Comparison of ENCODE assay signal across 9 cellular contexts in the genomic region with DNA sequence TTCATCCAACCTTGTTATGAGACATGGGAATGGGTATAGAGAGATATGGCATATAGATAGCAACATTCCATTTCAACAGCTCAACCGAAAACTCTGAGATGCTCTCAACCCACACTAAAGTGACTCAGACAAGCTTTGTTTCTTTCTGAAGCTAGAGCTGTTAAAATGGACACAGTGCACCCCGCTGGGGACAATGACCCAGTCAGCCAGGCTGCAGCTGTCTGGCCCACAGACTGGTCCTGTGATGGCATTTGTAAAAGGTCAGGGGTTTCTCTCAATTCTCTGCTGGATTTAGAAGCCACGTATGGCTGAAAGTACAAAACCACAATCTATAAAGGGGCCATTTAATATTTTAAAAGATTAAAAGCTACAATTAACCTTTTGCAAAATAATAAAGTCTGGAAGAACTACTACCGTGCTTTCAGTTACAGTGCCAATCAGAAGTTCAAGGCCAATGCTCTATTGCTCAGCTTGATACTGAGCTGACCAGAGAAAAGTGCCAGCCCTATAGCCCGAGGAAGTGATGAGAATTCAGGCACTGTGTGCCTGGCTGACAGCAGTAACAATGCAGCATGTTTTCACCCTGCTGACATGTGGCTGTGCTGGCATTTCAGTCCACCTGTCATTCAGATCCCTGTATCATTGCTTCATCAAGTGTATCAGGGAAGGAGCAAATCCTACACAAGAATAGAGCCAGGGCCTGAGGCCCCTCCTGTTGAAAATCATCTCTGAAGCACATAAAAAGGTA.
DNase-seq lines count a peak whose midpoint lies in the region; ATAC-seq and TF ChIP-seq lines count a peak whose summit lies in the region.
"Had no signal": no experiment of that assay in that cellular context is flagged by ENCODE, and none has a peak within 500 bp of the region (broad histone marks: within the 10 kb centered on the region; RNA-seq: fewer than 3 reads in every experiment).

No MANE protein-coding gene starts in this region.

- H3K4me3 ChIP-seq in GM23338 = no peak overlapping the region

- H3K27me3 ChIP-seq in GM23338 (ENCODE audit: insufficient read depth) = no peaks in the 10 kb centered on the region

- DNase-seq in GM23338 (ENCODE audit: low spot score) (no peak), globus pallidus (ENCODE audit: low spot score) (peak; percentile 93), osteocyte (ENCODE audit: extremely low spot score, unreplicated experiment) (no peak), NCI-H69 (lab: John Stamatoyannopoulos, UW) (no peak), DMS79 treated with DMSO at 0.1 percent for 48 hours (lab: John Stamatoyannopoulos, UW) (no peak), NCI-H748 (lab: John Stamatoyannopoulos, UW; ENCODE audit: unreplicated experiment) (no peak), ureter (ENCODE audit: low spot score) (no peak)
- DNase-seq in activated T-helper 2 cell treated with anti-CD3 and anti-CD28 coated beads, Interferon-gamma antibody, Interleukin-2, Interleukin-4, amounts not matched to agents 10 μg/mL and 5 μg/mL and 100 μg/mL, durations not matched to agents 14 hours and 24 hours and 36 hours (ENCODE audit: low spot score) = no peak

- H3F3A ChIP-seq in GM23338 (replicated peaks; ENCODE audit: low read depth) = no peaks in the 10 kb centered on the region

- H3K27me3 Mint-ChIP-seq in GM23338 (ENCODE audit: insufficient read depth, low read depth, poor library complexity) (peaks cover 2% of the 10 kb centered on the region), osteocyte (ENCODE audit: unreplicated experiment) (no peaks in the 10 kb centered on the region)
- H3K27me3 Mint-ChIP-seq in activated T-helper 2 cell treated with anti-CD3 and anti-CD28 coated beads, Interferon-gamma antibody, Interleukin-2, Interleukin-4, amounts not matched to agents 10 μg/mL and 5 μg/mL and 100 μg/mL, durations not matched to agents 14 hours and 24 hours and 36 hours (ENCODE audit: low read depth) = no peaks in the 10 kb centered on the region
- H3K27me3 Mint-ChIP-seq: activated naive CD8-positive, alpha-beta T cell had no signal

- no peak overlapping the region for H3K27ac ChIP-seq in GM23338 (ENCODE audit: low read depth)

- peaks cover 31% of the 10 kb centered on the region for H3K4me1 Mint-ChIP-seq in GM23338
- H3K4me1 Mint-ChIP-seq in activated T-helper 2 cell treated with anti-CD3 and anti-CD28 coated beads, Interferon-gamma antibody, Interleukin-2, Interleukin-4, amounts not matched to agents 10 μg/mL and 5 μg/mL and 100 μg/mL, durations not matched to agents 14 hours and 24 hours and 36 hours (ENCODE audit: low read depth) = peaks cover 45% of the 10 kb centered on the region
- peaks cover 69% of the 10 kb centered on the region for H3K4me1 Mint-ChIP-seq in osteocyte (ENCODE audit: unreplicated experiment)

- H3K9me3 Mint-ChIP-seq in GM23338 (no peaks in the 10 kb centered on the region), osteocyte (ENCODE audit: unreplicated experiment) (no peaks in the 10 kb centered on the region)
- H3K9me3 Mint-ChIP-seq in activated T-helper 2 cell treated with anti-CD3 and anti-CD28 coated beads, Interferon-gamma antibody, Interleukin-2, Interleukin-4, amounts not matched to agents 10 μg/mL and 5 μg/mL and 100 μg/mL, durations not matched to agents 14 hours and 24 hours and 36 hours = no peaks in the 10 kb centered on the region

- no peak overlapping the region for H3K27ac Mint-ChIP-seq in GM23338
- H3K27ac Mint-ChIP-seq in activated T-helper 2 cell treated with anti-CD3 and anti-CD28 coated beads, Interferon-gamma antibody, Interleukin-2, Interleukin-4, amounts not matched to agents 10 μg/mL and 5 μg/mL and 100 μg/mL, durations not matched to agents 14 hours and 24 hours and 36 hours = peak overlapping the region; percentile 60
- H3K27ac Mint-ChIP-seq in osteocyte (ENCODE audit: unreplicated experiment) = peak overlapping the region; percentile 91
- H3K27ac Mint-ChIP-seq: activated naive CD8-positive, alpha-beta T cell had no signal

- peak; percentile 23 for ATAC-seq in GM23338

- TF ChIP-seq CTCF in GM23338 (conservative IDR thresholded peaks at IDR 0.05; ENCODE audit: low read depth in 2 of 2) (no peak), osteocyte (IDR thresholded peaks at IDR 0.05) (no peak)

- no peaks in the 10 kb centered on the region for H3K36me3 Mint-ChIP-seq in GM23338 (ENCODE audit: low read depth)
- peaks cover 9% of the 10 kb centered on the region for H3K36me3 Mint-ChIP-seq in activated T-helper 2 cell treated with anti-CD3 and anti-CD28 coated beads, Interferon-gamma antibody, Interleukin-2, Interleukin-4, amounts not matched to agents 10 μg/mL and 5 μg/mL and 100 μg/mL, durations not matched to agents 14 hours and 24 hours and 36 hours (ENCODE audit: low read depth)
- H3K36me3 Mint-ChIP-seq in osteocyte (ENCODE audit: unreplicated experiment) = peaks cover 12% of the 10 kb centered on the region

- H2AFZ ChIP-seq in GM23338 = no peak overlapping the region

- H3K4me2 ChIP-seq in GM23338 = no peak overlapping the region

- no peaks in the 10 kb centered on the region for H3K9me2 ChIP-seq in GM23338 (ENCODE audit: insufficient read depth)

- no peak overlapping the region for H3K4me3 Mint-ChIP-seq in GM23338
- no peak overlapping the region for H3K4me3 Mint-ChIP-seq in activated T-helper 2 cell treated with anti-CD3 and anti-CD28 coated beads, Interferon-gamma antibody, Interleukin-2, Interleukin-4, amounts not matched to agents 10 μg/mL and 5 μg/mL and 100 μg/mL, durations not matched to agents 14 hours and 24 hours and 36 hours (ENCODE audit: low read depth)
- H3K4me3 Mint-ChIP-seq in osteocyte (ENCODE audit: unreplicated experiment) = peak overlapping the region; percentile 1
- H3K4me3 Mint-ChIP-seq: activated naive CD8-positive, alpha-beta T cell had no signal

- intact Hi-C loops in activated T-helper 2 cell treated with anti-CD3 and anti-CD28 coated beads, Interferon-gamma antibody, Interleukin-2, Interleukin-4, amounts not matched to agents 10 μg/mL and 5 μg/mL and 100 μg/mL, durations not matched to agents 14 hours and 24 hours and 36 hours (cut with micrococcal nuclease) = loop anchor here (5.0 to 10.0 kb wide), 3 partner anchors 56 to 138 kb away; a partner anchor contains a TSS

- H3K36me3 ChIP-seq in GM23338 (ENCODE audit: insufficient read depth) = no peaks in the 10 kb centered on the region

- peaks cover 27% of the 10 kb centered on the region for H3K4me1 ChIP-seq in GM23338 (ENCODE audit: insufficient read depth)

- H3K79me2 ChIP-seq in GM23338 (replicated peaks; ENCODE audit: insufficient read depth) = peaks cover 17% of the 10 kb centered on the region

- H4K20me1 ChIP-seq in GM23338 (replicated peaks; ENCODE audit: insufficient read depth) = no peaks in the 10 kb centered on the region

TF ChIP-seq in GM23338, 12 proteins besides CTCF, POLR2A, EP300 and RAD21 (continues in another document):
- TF ChIP-seq STAT1 (IDR thresholded peaks at IDR 0.05; ENCODE audit: unreplicated experiment) = no peak
- no peak for TF ChIP-seq POLR2AphosphoS5 (IDR thresholded peaks at IDR 0.05; ENCODE audit: low read depth)
- TF ChIP-seq NANOG (IDR thresholded peaks at IDR 0.05; ENCODE audit: borderline replicate concordance) = no peak
- no peak for TF ChIP-seq ZNF114 (CRISPR knock-in tag; IDR thresholded peaks at IDR 0.05)
- no peak for TF ChIP-seq JUNB (IDR thresholded peaks at IDR 0.05; ENCODE audit: unreplicated experiment)
- TF ChIP-seq, protein P1, sequence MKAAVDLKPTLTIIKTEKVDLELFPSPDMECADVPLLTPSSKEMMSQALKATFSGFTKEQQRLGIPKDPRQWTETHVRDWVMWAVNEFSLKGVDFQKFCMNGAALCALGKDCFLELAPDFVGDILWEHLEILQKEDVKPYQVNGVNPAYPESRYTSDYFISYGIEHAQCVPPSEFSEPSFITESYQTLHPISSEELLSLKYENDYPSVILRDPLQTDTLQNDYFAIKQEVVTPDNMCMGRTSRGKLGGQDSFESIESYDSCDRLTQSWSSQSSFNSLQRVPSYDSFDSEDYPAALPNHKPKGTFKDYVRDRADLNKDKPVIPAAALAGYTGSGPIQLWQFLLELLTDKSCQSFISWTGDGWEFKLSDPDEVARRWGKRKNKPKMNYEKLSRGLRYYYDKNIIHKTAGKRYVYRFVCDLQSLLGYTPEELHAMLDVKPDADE (IDR thresholded peaks at IDR 0.05) = no peak
- no peak for TF ChIP-seq ZNF331 (CRISPR knock-in tag; IDR thresholded peaks at IDR 0.05; ENCODE audit: low read depth)
- TF ChIP-seq EZH2 (IDR thresholded peaks at IDR 0.05; ENCODE audit: low read depth, unreplicated experiment) = no peak
